Comparison of ENCODE assay signal across 8 cellular contexts in genomic region chr11:36509265-36509664, GRCh38. TPM values are rescaled to one million over a fixed set of nuclear protein-coding genes. Genes with fewer than 3 reads are reported as not detected.
A peak's percentile ranks its signal among the peaks of the same experiment; 100 is the strongest.
DNase-seq lines count a peak whose midpoint lies in the region; FAIRE-seq and TF ChIP-seq lines count a peak whose summit lies in the region.

No MANE protein-coding gene starts in this region.

- H3K27ac Mint-ChIP-seq in MCF 10A (ENCODE audit: low read depth, unreplicated experiment), result peak overlapping the region; percentile 98

- H3K4me2 ChIP-seq in GM23248 (ENCODE audit: unreplicated experiment) (peak overlapping the region; percentile 100), keratinocyte (ENCODE audit: control insufficient read depth, extremely low read depth, insufficient read depth, low read depth, low read length) (peak overlapping the region; percentile 80)

- peak overlapping the region; percentile 97 for H2AFZ ChIP-seq in GM23248
- peak overlapping the region; percentile 99 for H2AFZ ChIP-seq in keratinocyte (ENCODE audit: control insufficient read depth, low read length)

- dilution Hi-C loops in keratinocyte (cut with MboI; ENCODE audit: extremely low pct_ligation_motif_present, low sequenced_read_pairs), result no loop called here

- intact Hi-C loops in MCF 10A (cut with micrococcal nuclease), result no loop called here

- peaks cover 11% of the 10 kb centered on the region for H3K9me3 Mint-ChIP-seq in MCF 10A (ENCODE audit: unreplicated experiment)

- no peaks in the 10 kb centered on the region for H3K27me3 Mint-ChIP-seq in MCF 10A (ENCODE audit: insufficient read depth, unreplicated experiment)

- H3K9me2 ChIP-seq in GM23248 (ENCODE audit: insufficient read depth), result no peaks in the 10 kb centered on the region

- H3K79me2 ChIP-seq in GM23248 (ENCODE audit: insufficient read depth) (peaks cover 50% of the 10 kb centered on the region), keratinocyte (ENCODE audit: control insufficient read depth, insufficient read depth, low read length) (peaks cover 50% of the 10 kb centered on the region)

- POLR2A ChIA-PET in MCF 10A (lab: Yijun Ruan, JAX), result interaction anchor here (0.6 to 2.9 kb wide), 12 partner anchors 11 to 995 kb away, joined by 3 to 22 read pairs (median 4); no protein-coding TSS in a partner anchor

- DNase-seq in Daoy (ENCODE audit: low read depth) (peak; percentile 23), GM23248 (peak; percentile 68), Peyer's patch (no peak), MCF 10A (ENCODE audit: unreplicated experiment) (peak; percentile 34), keratinocyte (ENCODE audit: low read depth, low spot score) (no peak), NCI-H2196 (lab: John Stamatoyannopoulos, UW; ENCODE audit: unreplicated experiment) (no peak), ureter (ENCODE audit: low spot score) (no peak)
- DNase-seq in stimulated activated CD4-positive, alpha-beta T cell treated with anti-CD3 and anti-CD28 coated beads, Interleukin-4, amount 100 ng/mL, for 24 hours, result peak; percentile 33

- H3F3A ChIP-seq in GM23248 (ENCODE audit: insufficient read depth), result peaks cover 23% of the 10 kb centered on the region

- H3K36me3 Mint-ChIP-seq in MCF 10A (ENCODE audit: insufficient read depth, unreplicated experiment), result peaks cover 5% of the 10 kb centered on the region

- no peaks in the 10 kb centered on the region for H3K9me1 ChIP-seq in keratinocyte (ENCODE audit: control insufficient read depth, extremely low read depth, insufficient read depth, low read length)

- H3K27me3 ChIP-seq in GM23248 (replicated peaks; ENCODE audit: insufficient read depth) (no peaks in the 10 kb centered on the region), Peyer's patch (no peaks in the 10 kb centered on the region), keratinocyte (ENCODE audit: control insufficient read depth, extremely low read depth, insufficient read depth, low read length) (no peaks in the 10 kb centered on the region)

- H4K20me1 ChIP-seq in GM23248 (ENCODE audit: insufficient read depth), result peaks cover 5% of the 10 kb centered on the region; the same call in 1 of the 2 replicates
- no peaks in the 10 kb centered on the region for H4K20me1 ChIP-seq in keratinocyte (ENCODE audit: control insufficient read depth, extremely low read depth, insufficient read depth, low read length)

- in situ Hi-C loops in GM23248 (cut with MboI), result no loop called here

- H3K9ac ChIP-seq in GM23248 (peak overlapping the region; percentile 86), keratinocyte (ENCODE audit: control insufficient read depth, extremely low read depth, insufficient read depth, low read length) (peak overlapping the region; percentile 95)

- no peak for FAIRE-seq in keratinocyte (lab: Jason Lieb, UNC)

- BruUV-seq in MCF 10A (replicated peaks; lab: Mats Ljungman, UMichigan), result no TSS peak

- CTCF ChIA-PET in MCF 10A (lab: Yijun Ruan, JAX), result interaction anchor here (0.6 to 1.7 kb wide), 12 partner anchors 9 to 706 kb away, joined by 3 to 6 read pairs (median 3); no protein-coding TSS in a partner anchor

- H3K4me3 ChIP-seq in GM23248 (peak overlapping the region; percentile 94), Peyer's patch (peak overlapping the region; percentile 84 to 99 (median 86)), keratinocyte (ENCODE audit: control insufficient read depth in 2 of 3, extremely low read depth in 1 of 3, insufficient read depth in 2 of 3, low read depth in 1 of 3, low read length in 3 of 3) (peak overlapping the region; percentile 92 to 96 (median 95))

- WGBS in GM23248 (ENCODE audit: low coverage in 1 of 2, low lambda C conversion rate in 2 of 2, missing lambda C conversion rate in 2 of 2), 2 experiments, result 0% methylated on average over 17 of the region's 17 CpGs

- H3K36me3 ChIP-seq in GM23248 (ENCODE audit: low read depth) (no peaks in the 10 kb centered on the region), Peyer's patch (no peaks in the 10 kb centered on the region), keratinocyte (ENCODE audit: control insufficient read depth in 2 of 2, extremely low read depth in 1 of 2, insufficient read depth in 2 of 2, low read length in 2 of 2) (no peaks in the 10 kb centered on the region)

- TF ChIP-seq CTCF in Peyer's patch (IDR thresholded peaks at IDR 0.05) (no peak), MCF 10A (IDR thresholded peaks at IDR 0.05; ENCODE audit: unreplicated experiment) (no peak), keratinocyte (optimal IDR thresholded peaks at IDR 0.05 in 1 of 3, IDR thresholded peaks at IDR 0.05 in 1 of 3, conservative IDR thresholded peaks at IDR 0.05 in 1 of 3; ENCODE audit: extremely low read depth in 1 of 3, insufficient read depth in 2 of 3, low read length in 3 of 3) (no peak)

- H3K4me1 Mint-ChIP-seq in MCF 10A (ENCODE audit: insufficient read depth, unreplicated experiment), result peaks cover 19% of the 10 kb centered on the region

- H3K9me3 ChIP-seq in GM23248 (ENCODE audit: low read depth), result no peaks in the 10 kb centered on the region
- H3K9me3 ChIP-seq in Peyer's patch, result no peaks in the 10 kb centered on the region
- H3K9me3 ChIP-seq in keratinocyte (ENCODE audit: control insufficient read depth, low read depth, low read length), result no peaks in the 10 kb centered on the region

- H3K4me3 Mint-ChIP-seq in MCF 10A (ENCODE audit: unreplicated experiment), result peak overlapping the region; percentile 99

- H3K27ac ChIP-seq in GM23248, result peak overlapping the region; percentile 78
- peak overlapping the region; percentile 86 to 97 (median 90) for H3K27ac ChIP-seq in Peyer's patch
- peak overlapping the region; percentile 91 for H3K27ac ChIP-seq in keratinocyte (ENCODE audit: control insufficient read depth, insufficient read depth, low read length)

- peaks cover 12% of the 10 kb centered on the region for H3K4me1 ChIP-seq in GM23248 (ENCODE audit: insufficient read depth)
- H3K4me1 ChIP-seq in Peyer's patch, result peaks cover 0 to 10% (median 2%) of the 10 kb centered on the region in 4 donors
- peaks cover 15% of the 10 kb centered on the region for H3K4me1 ChIP-seq in keratinocyte (ENCODE audit: control insufficient read depth, extremely low read depth, insufficient read depth, low read length)

- no peak for TF ChIP-seq POLR2A in Peyer's patch (IDR thresholded peaks at IDR 0.05)

RNA-seq across cellular contexts. Expression of gene TRAF6, which starts 0.8 kb away (rescaled TPM):
- 4.5 and 8.2 TPM in 2 replicates for total RNA-seq in Daoy (2014; rRNA removed; shearing (Covaris generic))
- 6.2 and 7.2 TPM in 2 replicates for total RNA-seq in GM23248 (2014; rRNA removed; shearing (Covaris generic))
- polyA plus RNA-seq in GM23248 (2016; fragmentation: Nextera tagmentation; extraction: Ambion mirVana) (7.9 and 8.6 TPM in 2 replicates), keratinocyte (12.6 to 15.1 TPM (median 12.6 TPM) in 3 replicates)
- total RNA-seq in Peyer's patch (10 to 100 TPM in 3 of 4 donors, 1 to 10 TPM in 1; 6.6 to 25.1 (median 18.4) TPM), MCF 10A (2022) (9.2 and 12.2 TPM in 2 replicates), ureter (16.9 TPM)
- polyA plus RNA-seq in keratinocyte (2011; ENCODE audit: low read depth), result 3.7 TPM
- 6.2 and 11.2 TPM in 2 replicates for polyA plus RNA-seq in keratinocyte (2011; cell fraction: cytosol; rRNA removed)
- 17.4 and 19.0 TPM in 2 replicates for polyA plus RNA-seq in keratinocyte (2011; cell fraction: nucleus; rRNA removed)
- polyA plus RNA-seq in keratinocyte (2012; ENCODE audit: low replicate concordance), result 8.9 and 9.2 TPM in 2 replicates
- 18.3 to 21.8 TPM (median 20.6 TPM) in 3 replicates for polyA minus RNA-seq in keratinocyte
- 8.8 TPM for polyA minus RNA-seq in keratinocyte (2011; cell fraction: cytosol; rRNA and poly(A)+ RNA removed)
- polyA minus RNA-seq in keratinocyte (2011; cell fraction: nucleus; rRNA and poly(A)+ RNA removed), result 14.0 and 23.5 TPM in 2 replicates

RNA-seq across cellular contexts. Expression of gene RAG1, which starts 58.5 kb away (rescaled TPM):
- 0.18 and 0.29 TPM in 2 replicates for total RNA-seq in Daoy (2014; rRNA removed; shearing (Covaris generic))
- total RNA-seq in GM23248 (2014; rRNA removed; shearing (Covaris generic)), result 0.11 TPM in 1 of 2 replicates, not detected in the other
- 0.10 and 0.49 TPM in 2 replicates for polyA plus RNA-seq in GM23248 (2016; fragmentation: Nextera tagmentation; extraction: Ambion mirVana)
- 1 to 10 TPM; 1.9 to 5.0 (median 3.1) TPM for total RNA-seq in Peyer's patch
- total RNA-seq in MCF 10A (2022), result 0.16 and 0.56 TPM in 2 replicates
- polyA plus RNA-seq in keratinocyte, result 0.42 to 1.3 TPM (median 1.2 TPM) in 3 replicates
- 0.06 TPM for polyA plus RNA-seq in keratinocyte (2011; ENCODE audit: low read depth)
- polyA plus RNA-seq in keratinocyte (2011; cell fraction: cytosol; rRNA removed), result 0.55 and 0.90 TPM in 2 replicates
- 1.00 and 1.3 TPM in 2 replicates for polyA plus RNA-seq in keratinocyte (2011; cell fraction: nucleus; rRNA removed)
- 0.95 and 1.1 TPM in 2 replicates for polyA plus RNA-seq in keratinocyte (2012; ENCODE audit: low replicate concordance)
- polyA minus RNA-seq in keratinocyte, result 0.26 to 1.2 TPM (median 0.89 TPM) in 3 replicates
- 0.38 TPM for polyA minus RNA-seq in keratinocyte (2011; cell fraction: cytosol; rRNA and poly(A)+ RNA removed)
- polyA minus RNA-seq in keratinocyte (2011; cell fraction: nucleus; rRNA and poly(A)+ RNA removed), result 0.74 and 2.4 TPM in 2 replicates
- 1.1 TPM for total RNA-seq in ureter

Comparison
In these comparisons a context has a peak if more than half of its experiments do, and no peak if none do; other contexts are left out.
1. DNase-seq: peak in Daoy (single experiment), GM23248 (single experiment), MCF 10A (single experiment) and stimulated activated CD4-positive, alpha-beta T cell treated with anti-CD3 and anti-CD28 coated beads, Interleukin-4, amount 100 ng/mL, for 24 hours (single experiment); none in Peyer's patch (0 of 3), keratinocyte (single experiment), NCI-H2196 (single experiment) and ureter (single experiment).
2. Peak in every context shown above with its lines, with median percentiles within 50 percentile points of each other: H3K27ac ChIP-seq and H3K4me3 ChIP-seq.